ENCODE assay signal across 20 cellular contexts in genomic region chr17:13025264-13025627, GRCh38. TPM values are rescaled to one million over a fixed set of nuclear protein-coding genes. Genes with fewer than 3 reads are reported as not detected.
DNase-seq lines count a peak whose midpoint lies in the region; ATAC-seq, FAIRE-seq and TF ChIP-seq lines count a peak whose summit lies in the region.
"Had no signal": no experiment of that assay in that cellular context is flagged by ENCODE, and none has a peak within 500 bp of the region (broad histone marks: within the 10 kb centered on the region; RNA-seq: fewer than 3 reads in every experiment).

No MANE protein-coding gene starts in this region.

- no peaks in the 10 kb centered on the region for H3K9me3 Mint-ChIP-seq in GM23338
- H3K9me3 Mint-ChIP-seq in CD8-positive, alpha-beta memory T cell, result no peaks in the 10 kb centered on the region
- H3K9me3 Mint-ChIP-seq: CD4-positive, alpha-beta T cell had no signal

- H3K27me3 ChIP-seq in GM23338 (ENCODE audit: insufficient read depth), result no peaks in the 10 kb centered on the region
- H3K27me3 ChIP-seq in OCI-LY3 (ENCODE audit: low read depth, low read length), result no peaks in the 10 kb centered on the region
- no peaks in the 10 kb centered on the region for H3K27me3 ChIP-seq in H1 (replicated peaks in 1 of 4; ENCODE audit: control insufficient read depth in 3 of 4, extremely low read depth in 1 of 4, insufficient read depth in 3 of 4, low read length in 3 of 4)
- no peaks in the 10 kb centered on the region for H3K27me3 ChIP-seq in CD8-positive, alpha-beta memory T cell (ENCODE audit: insufficient read depth, low read length, poor library complexity, severe bottlenecking)

- H3K9ac ChIP-seq in OCI-LY3 (ENCODE audit: low read length), result no peak overlapping the region
- H3K9ac ChIP-seq in H1 (replicated peaks in 1 of 4; ENCODE audit: extremely low read depth in 1 of 4, low read depth in 3 of 4, low read length in 3 of 4), result no peak overlapping the region
- H3K9ac ChIP-seq: KMS-11 had no signal

- H4K8ac ChIP-seq in H1 (ENCODE audit: extremely low read depth, insufficient read depth, low read length), result no peak overlapping the region

- no peak overlapping the region for H3K27ac ChIP-seq in GM23338 (ENCODE audit: low read depth)
- no peak overlapping the region for H3K27ac ChIP-seq in OCI-LY3 (ENCODE audit: low read length)
- H3K27ac ChIP-seq in H1 (ENCODE audit: low read depth, low read length), result no peak overlapping the region
- no peak overlapping the region for H3K27ac ChIP-seq in CD8-positive, alpha-beta memory T cell (ENCODE audit: low read depth, low read length)
- H3K27ac ChIP-seq: KMS-11 had no signal

- H2BK15ac ChIP-seq in H1 (ENCODE audit: low read length), result peak overlapping the region; percentile 20; the same call in 1 of the 2 replicates

- FAIRE-seq in H1 (lab: Jason Lieb, UNC), result no peak
- FAIRE-seq: G401.6 had no signal

- H3K27me3 Mint-ChIP-seq in GM23338 (ENCODE audit: insufficient read depth, low read depth, poor library complexity), result peaks cover 2% of the 10 kb centered on the region
- H3K27me3 Mint-ChIP-seq in CD8-positive, alpha-beta memory T cell, result peaks cover 11 to 13% of the 10 kb centered on the region in 2 donors

- no peaks in the 10 kb centered on the region for H3K9me3 ChIP-seq in OCI-LY3 (ENCODE audit: insufficient read depth, low read length)
- no peaks in the 10 kb centered on the region for H3K9me3 ChIP-seq in H1 (ENCODE audit: insufficient read depth in 2 of 2, low read depth in 1 of 2, low read length in 1 of 2)
- no peaks in the 10 kb centered on the region for H3K9me3 ChIP-seq in CD8-positive, alpha-beta memory T cell (ENCODE audit: low read length)
- H3K9me3 ChIP-seq: Caco-2 had no signal

- no peak overlapping the region for H2BK5ac ChIP-seq in H1 (ENCODE audit: low read depth, low read length)

- TF ChIP-seq EP300 in H1 (IDR thresholded peaks at IDR 0.05; ENCODE audit: borderline replicate concordance in 1 of 2, low read depth in 2 of 2, low read length in 2 of 2), result no peak

- no peaks in the 10 kb centered on the region for H3K36me3 Mint-ChIP-seq in GM23338 (ENCODE audit: low read depth)
- H3K36me3 Mint-ChIP-seq in CD8-positive, alpha-beta memory T cell, result no peaks in the 10 kb centered on the region

- no peaks in the 10 kb centered on the region; the same call in 1 of the 2 replicates for H3K4me1 ChIP-seq in GM23338 (ENCODE audit: insufficient read depth)
- H3K4me1 ChIP-seq in OCI-LY3 (ENCODE audit: low read length), result peaks cover 9% of the 10 kb centered on the region; the same call in 1 of the 2 replicates
- H3K4me1 ChIP-seq in H1 (replicated peaks in 1 of 4; ENCODE audit: control insufficient read depth in 3 of 4, insufficient read depth in 4 of 4, low read length in 3 of 4), result peaks cover 0 to 5% (median 4%) of the 10 kb centered on the region in 4 experiments; a peak in 3 of 7 replicates
- peaks cover 4% of the 10 kb centered on the region for H3K4me1 ChIP-seq in CD8-positive, alpha-beta memory T cell (ENCODE audit: insufficient read depth, low read length)
- H3K4me1 ChIP-seq: Caco-2 had no signal

- H3K9me2 ChIP-seq in GM23338 (ENCODE audit: insufficient read depth), result no peaks in the 10 kb centered on the region

- 84% methylated on average over 5 of the region's 5 CpGs; no CpG with 5 or more reads in 1 of the 2 experiments for WGBS in H1 (ENCODE audit: extremely low coverage in 1 of 2, insufficient coverage in 1 of 2, insufficient read length in 1 of 2, insufficient replicate concordance in 2 of 2, low coverage in 1 of 2, low lambda C conversion rate in 2 of 2, missing lambda C conversion rate in 1 of 2), 2 experiments

- no peaks in the 10 kb centered on the region; the same call in 1 of the 2 replicates for H3F3A ChIP-seq in GM23338 (replicated peaks; ENCODE audit: low read depth)

- intact Hi-C loops in sciatic nerve (cut with DNase I), result no loop called here
- intact Hi-C loops in left ventricle myocardium superior (cut with micrococcal nuclease), result no loop called here

- no peak overlapping the region for H2AK5ac ChIP-seq in H1 (ENCODE audit: low read depth, low read length)

- H3K18ac ChIP-seq in H1 (ENCODE audit: extremely low read depth, low read length), result no peak overlapping the region

- CTCF ChIA-PET in H1 (lab: Charles Lee; ENCODE audit: partially characterized antibody), result interaction anchor here (0.6 to 1.8 kb wide), 3 partner anchors 8 to 82 kb away, joined by 3 to 4 read pairs (median 4); no protein-coding TSS in a partner anchor
- CTCF ChIA-PET in CD8-positive, alpha-beta memory T cell (lab: Charles Lee), result interaction anchor here (1.3 kb wide), 1 partner anchor 1276 kb away, joined by 3 read pairs; no protein-coding TSS in a partner anchor

- H3K14ac ChIP-seq in H1 (ENCODE audit: insufficient read length), result no peak overlapping the region

- H2BK12ac ChIP-seq in H1 (ENCODE audit: low read depth, low read length), result peak overlapping the region; percentile 52; the same call in 1 of the 2 replicates

- H3K4me3 ChIP-seq in GM23338, result no peak overlapping the region
- H3K4me3 ChIP-seq in OCI-LY3 (ENCODE audit: low read length), result peak overlapping the region; percentile 78; the same call in 1 of the 2 replicates
- H3K4me3 ChIP-seq in H1 (ENCODE audit: extremely low read depth in 1 of 4, insufficient read depth in 2 of 4, low read depth in 3 of 4, low read length in 4 of 4), result no peak overlapping the region
- no peak overlapping the region for H3K4me3 ChIP-seq in CD8-positive, alpha-beta memory T cell (ENCODE audit: low read length)

- no peak overlapping the region for H4K91ac ChIP-seq in H1 (replicated peaks; ENCODE audit: insufficient read length, low read length)

- no peaks in the 10 kb centered on the region for H3K79me1 ChIP-seq in H1 (ENCODE audit: low read depth, low read length)

- no peaks in the 10 kb centered on the region for H3K36me3 ChIP-seq in GM23338 (ENCODE audit: insufficient read depth)
- H3K36me3 ChIP-seq in OCI-LY3 (replicated peaks; ENCODE audit: low read depth, low read length), result no peaks in the 10 kb centered on the region
- H3K36me3 ChIP-seq in H1 (ENCODE audit: control insufficient read depth in 2 of 4, insufficient read depth in 4 of 4, low read length in 3 of 4), result no peaks in the 10 kb centered on the region
- H3K36me3 ChIP-seq in CD8-positive, alpha-beta memory T cell (ENCODE audit: insufficient read depth, low read length), result no peaks in the 10 kb centered on the region

- DNase-seq in GM23338 (ENCODE audit: low spot score), result no peak
- no peak for DNase-seq in H1 (ENCODE audit: low read depth in 1 of 2, low spot score in 2 of 2)
- DNase-seq in sciatic nerve (ENCODE audit: low spot score), result no peak
- no peak for DNase-seq in CD8-positive, alpha-beta memory T cell
- no peak for DNase-seq in HT-29 (ENCODE audit: low spot score)
- no peak for DNase-seq in left ventricle myocardium superior
- DNase-seq: Caco-2; CD4-positive, alpha-beta T cell; DMS 273 treated with DMSO at 0.1 percent for 48 hours; GOT3; NCI-H1105 treated with DMSO at 0.1 percent for 48 hours; NCI-H2171; NCI-H345; NCI-H524; NCI-H774; NK-92 treated with Interleukin-12 subunit alpha and Interleukin-12 subunit beta, amount 100 ng/mL, for 24 hours; T-helper 17 cell had no signal

- H2BK120ac ChIP-seq in H1 (replicated peaks; ENCODE audit: low read depth, low read length), result no peak overlapping the region

- POLR2A ChIA-PET in H1 (lab: Charles Lee; ENCODE audit: partially characterized antibody), result no interaction called here
- POLR2A ChIA-PET in CD8-positive, alpha-beta memory T cell (lab: Charles Lee), result no interaction called here

- no peak overlapping the region for H3K27ac Mint-ChIP-seq in GM23338
- no peak overlapping the region for H3K27ac Mint-ChIP-seq in CD8-positive, alpha-beta memory T cell
- H3K27ac Mint-ChIP-seq: CD4-positive, alpha-beta T cell had no signal

- no peak for TF ChIP-seq POLR2A in H1 (IDR thresholded peaks at IDR 0.05; ENCODE audit: control extremely low read depth in 1 of 2, low read depth in 2 of 2, low read length in 2 of 2)

- peak overlapping the region; percentile 80; the same call in 1 of the 2 replicates for H2AFZ ChIP-seq in GM23338
- H2AFZ ChIP-seq in OCI-LY3 (ENCODE audit: low read depth, low read length), result no peak overlapping the region
- H2AFZ ChIP-seq in H1 (ENCODE audit: low read length), result peak overlapping the region; percentile 58

- H2BK20ac ChIP-seq in H1 (ENCODE audit: low read length), result 0 out of 2 replicates have a peak overlapping the region, but pooled peaks have one; percentile 57

- no peaks in the 10 kb centered on the region for H4K20me1 ChIP-seq in GM23338 (replicated peaks; ENCODE audit: insufficient read depth)
- H4K20me1 ChIP-seq in OCI-LY3 (ENCODE audit: insufficient read depth, low read length), result no peaks in the 10 kb centered on the region
- H4K20me1 ChIP-seq in H1 (replicated peaks in 1 of 2; ENCODE audit: control insufficient read depth in 1 of 2, insufficient read depth in 2 of 2, low read length in 2 of 2), result no peaks in the 10 kb centered on the region

- no peak overlapping the region for H3K4ac ChIP-seq in H1 (replicated peaks; ENCODE audit: insufficient read length, low read depth, low read length)

- TF ChIP-seq CTCF in GM23338 (conservative IDR thresholded peaks at IDR 0.05; ENCODE audit: low read depth in 2 of 2) (no peak), OCI-LY3 (IDR thresholded peaks at IDR 0.05; ENCODE audit: low read depth, low read length) (no peak), H1 (IDR thresholded peaks at IDR 0.05; ENCODE audit: control extremely low read depth in 1 of 3, insufficient read depth in 1 of 3, low read depth in 1 of 3, low read length in 3 of 3) (no peak)

- ATAC-seq in GM23338 (no peak), sciatic nerve (peak; percentile 39), left ventricle myocardium superior (no peak)

- H3K4me2 ChIP-seq in GM23338 (no peak overlapping the region), OCI-LY3 (ENCODE audit: low read length) (peak overlapping the region; percentile 87), H1 (ENCODE audit: insufficient read depth in 1 of 2, low read depth in 2 of 2, low read length in 2 of 2) (peak overlapping the region in 1 of 2 experiments; percentile 22; a peak in 1 of 4 replicates)
- H3K4me2 ChIP-seq: KMS-11 had no signal

- H3K23me2 ChIP-seq in H1 (ENCODE audit: low read depth, low read length), result peaks cover 4% of the 10 kb centered on the region; the same call in 1 of the 2 replicates

- H3K23ac ChIP-seq in H1 (ENCODE audit: insufficient read length), result no peak overlapping the region

- H3K79me2 ChIP-seq in GM23338 (replicated peaks; ENCODE audit: insufficient read depth) (no peaks in the 10 kb centered on the region), OCI-LY3 (ENCODE audit: low read length) (no peaks in the 10 kb centered on the region), H1 (ENCODE audit: control insufficient read depth in 1 of 2, insufficient read depth in 2 of 2, low read length in 2 of 2) (no peaks in the 10 kb centered on the region)

- TF ChIP-seq RAD21 in H1 (IDR thresholded peaks at IDR 0.05 in 1 of 2, conservative IDR thresholded peaks at IDR 0.05 in 1 of 2; ENCODE audit: low read depth in 2 of 2, low read length in 2 of 2), result no peak

- peaks cover 6% of the 10 kb centered on the region; the same call in 2 of the 3 replicates for H3K4me1 Mint-ChIP-seq in GM23338
- peaks cover 3 to 7% (median 6%) of the 10 kb centered on the region in 3 donors for H3K4me1 Mint-ChIP-seq in CD8-positive, alpha-beta memory T cell

- peak overlapping the region; percentile 33 for H3K56ac ChIP-seq in H1 (replicated peaks; ENCODE audit: insufficient read length, low read depth, low read length)

- H3K4me3 Mint-ChIP-seq in GM23338, result no peak overlapping the region
- no peak overlapping the region for H3K4me3 Mint-ChIP-seq in CD8-positive, alpha-beta memory T cell
- H3K4me3 Mint-ChIP-seq: CD4-positive, alpha-beta T cell had no signal

- no peak overlapping the region for H4K5ac ChIP-seq in H1 (ENCODE audit: insufficient read length, low read depth, low read length)

RNA-seq across cellular contexts. Expression of gene ELAC2, which starts 7.4 kb away (rescaled TPM):
- 158 and 203 TPM in 2 replicates for total RNA-seq in GM23338 (2014; rRNA removed; shearing (Covaris generic))
- 49.1 and 49.9 TPM in 2 replicates for polyA plus RNA-seq in GM23338 (2016; fragmentation: Nextera tagmentation; extraction: Ambion mirVana)
- total RNA-seq in H1 (2021; fragmentation: NEBNext Ultra II Directional; extraction: Animal tissue kit (Norgen Biotek cat#: 25700)), result 91.6 and 94.9 TPM in 2 replicates
- 126 and 127 TPM in 2 replicates for polyA plus RNA-seq in H1 (2011; rRNA removed)
- 117 TPM for polyA plus RNA-seq in H1 (2011; cell fraction: cytosol; rRNA removed)
- 407 TPM for polyA plus RNA-seq in H1 (2011; cell fraction: nucleus; rRNA removed)
- 76.2 to 98.4 TPM (median 90.2 TPM) in 4 replicates for polyA plus RNA-seq in H1 (2012, experiment 1 of 2)
- 66.2 TPM for polyA plus RNA-seq in H1 (2012, experiment 2 of 2)
- 92.9 TPM for polyA plus RNA-seq in H1 (2013, experiment 1 of 2)
- polyA plus RNA-seq in H1 (2013, experiment 2 of 2), result 78.1 TPM
- 244 and 256 TPM in 2 replicates for polyA minus RNA-seq in H1 (2011; rRNA and poly(A)+ RNA removed)
- polyA minus RNA-seq in H1 (2011; cell fraction: cytosol; rRNA and poly(A)+ RNA removed), result 73.7 TPM
- polyA minus RNA-seq in H1 (2011; cell fraction: nucleus; rRNA and poly(A)+ RNA removed), result 135 TPM
- 51.4 TPM for total RNA-seq in sciatic nerve
- 10 to 100 TPM; 84.5 to 86.3 TPM for total RNA-seq in CD8-positive, alpha-beta memory T cell
- 54.2 TPM for polyA plus RNA-seq in CD8-positive, alpha-beta memory T cell
- 138 and 147 TPM in 2 replicates for total RNA-seq in HT-29 (2014; rRNA removed; shearing (Covaris generic))
- total RNA-seq in left ventricle myocardium superior, result 66.2 TPM
